In genomic region chr15:100053476-100054121, GRCh38 we compare ENCODE assay signal across 28 cellular contexts.
"Had no signal": no experiment of that assay in that cellular context is flagged by ENCODE, and none has a peak within 500 bp of the region (broad histone marks: within the 10 kb centered on the region; RNA-seq: fewer than 3 reads in every experiment).

No MANE protein-coding gene starts in this region.

- H3K4me1 Mint-ChIP-seq: activated CD4-positive, alpha-beta T cell treated with anti-CD3 and anti-CD28 coated beads, Interleukin-2, amount 10 ng/mL, durations not matched to agents 24 days and 14 days; activated T-helper 17 cell treated with anti-CD3 and anti-CD28 coated beads, Interleukin-2, amount 50 U/mL, for 72 hours; stimulated activated effector memory CD8-positive, alpha-beta T cell treated with anti-CD3 and anti-CD28 coated beads, Interleukin-12 subunit alpha, Interleukin-12 subunit beta, amount 100 ng/mL, for 72 hours; stimulated activated naive CD8-positive, alpha-beta T cell treated with anti-CD3 and anti-CD28 coated beads, Interleukin-15, amount 100 ng/mL, for 72 hours; T-helper 17 cell had no signal

- H3K9me3 Mint-ChIP-seq: activated CD4-positive, alpha-beta T cell treated with anti-CD3 and anti-CD28 coated beads, Interleukin-2, amount 10 ng/mL, durations not matched to agents 24 days and 14 days; activated CD8-positive, alpha-beta T cell treated with anti-CD3 and anti-CD28 coated beads for 36 hours; activated T-cell treated with anti-CD3 and anti-CD28 coated beads, Interleukin-2, amount 50 U/mL, for 4 hours; activated T-helper 17 cell treated with anti-CD3 and anti-CD28 coated beads, Interleukin-2, amount 50 U/mL, for 72 hours; nephron; stimulated activated effector memory CD8-positive, alpha-beta T cell treated with anti-CD3 and anti-CD28 coated beads, Interleukin-12 subunit alpha, Interleukin-12 subunit beta, amount 100 ng/mL, for 72 hours; stimulated activated naive CD8-positive, alpha-beta T cell treated with anti-CD3 and anti-CD28 coated beads, Interleukin-15, amount 100 ng/mL, for 72 hours; type B pancreatic cell had no signal

- ATAC-seq: activated CD8-positive, alpha-beta T cell treated with anti-CD3 and anti-CD28 coated beads for 36 hours; activated T-cell treated with anti-CD3 and anti-CD28 coated beads, Interleukin-2, amount 50 U/mL, for 4 hours; activated T-helper 17 cell treated with anti-CD3 and anti-CD28 coated beads, Interleukin-2, amount 50 U/mL, for 72 hours; foreskin keratinocyte; heart left ventricle; left lobe of liver; lower lobe of right lung; pancreas; stimulated activated effector memory CD8-positive, alpha-beta T cell treated with anti-CD3 and anti-CD28 coated beads, Interleukin-12 subunit alpha, Interleukin-12 subunit beta, amount 100 ng/mL, for 72 hours; stimulated activated naive CD8-positive, alpha-beta T cell treated with anti-CD3 and anti-CD28 coated beads, Interleukin-15, amount 100 ng/mL, for 72 hours; T-helper 17 cell had no signal

- H3K4me3 Mint-ChIP-seq: activated CD4-positive, alpha-beta T cell treated with anti-CD3 and anti-CD28 coated beads, Interleukin-2, amount 10 ng/mL, durations not matched to agents 24 days and 14 days; activated CD8-positive, alpha-beta T cell treated with anti-CD3 and anti-CD28 coated beads for 36 hours; activated T-cell treated with anti-CD3 and anti-CD28 coated beads, Interleukin-2, amount 50 U/mL, for 4 hours; activated T-helper 17 cell treated with anti-CD3 and anti-CD28 coated beads, Interleukin-2, amount 50 U/mL, for 72 hours; nephron; stimulated activated effector memory CD8-positive, alpha-beta T cell treated with anti-CD3 and anti-CD28 coated beads, Interleukin-12 subunit alpha, Interleukin-12 subunit beta, amount 100 ng/mL, for 72 hours; stimulated activated naive CD8-positive, alpha-beta T cell treated with anti-CD3 and anti-CD28 coated beads, Interleukin-15, amount 100 ng/mL, for 72 hours; T-helper 17 cell; type B pancreatic cell had no signal

- DNase-seq: activated CD4-positive, alpha-beta T cell treated with anti-CD3 and anti-CD28 coated beads, Interleukin-2, amount 10 ng/mL, durations not matched to agents 24 days and 14 days; activated CD4-positive, CD25-positive, alpha-beta regulatory T cell treated with anti-CD3 and anti-CD28 coated beads, Interleukin-2, amount 50 U/mL, for 72 hours; activated CD8-positive, alpha-beta T cell treated with anti-CD3 and anti-CD28 coated beads for 36 hours; activated gamma-delta T cell treated with Interleukin-2 at 50 U/mL for 16 hours; activated naive CD4-positive, alpha-beta T cell treated with anti-CD3 and anti-CD28 coated beads, Interleukin-2, amount 50 U/mL, for 16 hours; activated T-cell treated with anti-CD3 and anti-CD28 coated beads, Interleukin-2, amount 50 U/mL, for 4 hours; amygdala; cerebellar nuclear complex; colonic mucosa; foreskin keratinocyte; heart left ventricle; lower lobe of right lung; mesendoderm; pancreas; sigmoid colon; small intestine; stimulated activated CD4-positive, alpha-beta T cell treated with anti-CD3 and anti-CD28 coated beads, Interleukin-4, amount 100 ng/mL, for 24 hours; stimulated activated naive CD8-positive, alpha-beta T cell treated with anti-CD3 and anti-CD28 coated beads, Interleukin-15, amount 100 ng/mL, for 72 hours; substantia nigra; T-helper 17 cell; T1000; uterus had no signal

- H3K4me3 ChIP-seq: colonic mucosa, heart left ventricle, lower lobe of right lung, pancreas, prostate gland, sigmoid colon, uterus had no signal

- H3K27me3 Mint-ChIP-seq: activated CD4-positive, alpha-beta T cell treated with anti-CD3 and anti-CD28 coated beads, Interleukin-2, amount 10 ng/mL, durations not matched to agents 24 days and 14 days; activated CD8-positive, alpha-beta T cell treated with anti-CD3 and anti-CD28 coated beads for 36 hours; stimulated activated naive CD8-positive, alpha-beta T cell treated with anti-CD3 and anti-CD28 coated beads, Interleukin-15, amount 100 ng/mL, for 72 hours; type B pancreatic cell had no signal

- H3K36me3 Mint-ChIP-seq: stimulated activated effector memory CD8-positive, alpha-beta T cell treated with anti-CD3 and anti-CD28 coated beads, Interleukin-12 subunit alpha, Interleukin-12 subunit beta, amount 100 ng/mL, for 72 hours; type B pancreatic cell had no signal

- H3K27ac Mint-ChIP-seq: activated CD4-positive, alpha-beta T cell treated with anti-CD3 and anti-CD28 coated beads, Interleukin-2, amount 10 ng/mL, durations not matched to agents 24 days and 14 days; activated CD8-positive, alpha-beta T cell treated with anti-CD3 and anti-CD28 coated beads for 36 hours; activated T-helper 17 cell treated with anti-CD3 and anti-CD28 coated beads, Interleukin-2, amount 50 U/mL, for 72 hours; nephron; stimulated activated effector memory CD8-positive, alpha-beta T cell treated with anti-CD3 and anti-CD28 coated beads, Interleukin-12 subunit alpha, Interleukin-12 subunit beta, amount 100 ng/mL, for 72 hours; stimulated activated naive CD8-positive, alpha-beta T cell treated with anti-CD3 and anti-CD28 coated beads, Interleukin-15, amount 100 ng/mL, for 72 hours; T-helper 17 cell; type B pancreatic cell had no signal
